ENCODE assay signal across 1 cellular context in genomic region chr15:66633851-66634250, GRCh38.
TF ChIP-seq lines count a peak whose summit lies in the region.

No MANE protein-coding gene starts in this region.

TF ChIP-seq in GM23338, 12 proteins besides CTCF, POLR2A, EP300 and RAD21 (continued from another document):
- TF ChIP-seq ZNF462 (CRISPR knock-in tag; IDR thresholded peaks at IDR 0.05) (no peak), STAT1 (IDR thresholded peaks at IDR 0.05; ENCODE audit: unreplicated experiment) (no peak), CREB1 (CRISPR knock-in tag; IDR thresholded peaks at IDR 0.05; ENCODE audit: low read depth) (no peak), JUNB (IDR thresholded peaks at IDR 0.05; ENCODE audit: unreplicated experiment) (no peak)
